ENCODE assay signal across 14 cellular contexts in the genomic region with DNA sequence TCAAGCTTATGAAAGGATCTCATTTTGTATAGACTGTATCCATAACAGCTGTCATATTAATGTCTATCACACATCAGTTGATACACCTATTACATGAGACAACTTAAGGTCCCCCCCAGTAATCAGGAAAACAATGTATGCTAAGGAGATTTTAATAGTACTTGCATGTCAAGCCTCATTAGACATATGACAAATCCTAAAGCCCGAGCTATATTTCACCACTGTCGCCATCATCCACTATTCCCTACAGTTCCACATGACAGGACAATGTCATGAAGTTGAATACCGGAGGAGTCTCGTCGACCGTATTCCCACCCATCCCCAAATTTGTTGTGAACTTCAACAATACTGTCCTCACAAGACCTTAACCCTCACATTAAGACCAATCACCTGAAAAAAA. TPM values are rescaled to one million over a fixed set of nuclear protein-coding genes. Genes with fewer than 3 reads are reported as not detected.
DNase-seq lines count a peak whose midpoint lies in the region; ATAC-seq, FAIRE-seq and TF ChIP-seq lines count a peak whose summit lies in the region.
"Had no signal": no experiment of that assay in that cellular context is flagged by ENCODE, and none has a peak within 500 bp of the region (broad histone marks: within the 10 kb centered on the region; RNA-seq: fewer than 3 reads in every experiment).

No MANE protein-coding gene starts in this region.

- DNase-seq in CD4-positive, CD25-positive, alpha-beta regulatory T cell = no peak
- DNase-seq in HFFc6 (no peak), astrocyte (ENCODE audit: low read depth) (no peak), uterus (no peak), DMS 273 (lab: John Stamatoyannopoulos, UW; ENCODE audit: unreplicated experiment) (no peak), NCI-H146 treated with DMSO at 0.1 percent for 48 hours (lab: John Stamatoyannopoulos, UW; ENCODE audit: unreplicated experiment) (no peak)
- no peak for DNase-seq in naive thymus-derived CD4-positive, alpha-beta T cell
- DNase-seq in effector memory CD4-positive, alpha-beta T cell = no peak
- DNase-seq: DMS79 treated with DMSO at 0.1 percent for 48 hours, foreskin fibroblast, mesenchymal stem cell, NCI-H524 treated with DMSO at 0.1 percent for 48 hours, small intestine had no signal

- peaks cover 48% of the 10 kb centered on the region for H3K79me2 ChIP-seq in astrocyte (ENCODE audit: insufficient read depth, low read length)

- H4K20me1 ChIP-seq in astrocyte (ENCODE audit: insufficient read depth, low read length) = peaks cover 65% of the 10 kb centered on the region

- H3K27me3 ChIP-seq in CD4-positive, CD25-positive, alpha-beta regulatory T cell (ENCODE audit: control insufficient read depth, insufficient read depth, low read length) = no peaks in the 10 kb centered on the region
- H3K27me3 ChIP-seq in astrocyte (ENCODE audit: insufficient read depth, low read length) (no peaks in the 10 kb centered on the region), uterus (no peaks in the 10 kb centered on the region)
- H3K27me3 ChIP-seq in naive thymus-derived CD4-positive, alpha-beta T cell (ENCODE audit: control insufficient read depth in 2 of 2, insufficient read depth in 2 of 2, low read length in 2 of 2) = no peaks in the 10 kb centered on the region
- H3K27me3 ChIP-seq in effector memory CD4-positive, alpha-beta T cell (replicated peaks; ENCODE audit: control insufficient read depth, insufficient read depth, low read length, poor library complexity, severe bottlenecking) = no peaks in the 10 kb centered on the region

- TF ChIP-seq POLR2A in uterus (IDR thresholded peaks at IDR 0.05) = no peak

- FAIRE-seq in astrocyte (lab: Jason Lieb, UNC) = no peak
- FAIRE-seq: bronchial epithelial cell, small intestine had no signal

- no peak overlapping the region for H3K4me3 ChIP-seq in CD4-positive, CD25-positive, alpha-beta regulatory T cell (ENCODE audit: low read depth, low read length)
- peak overlapping the region; percentile 45 for H3K4me3 ChIP-seq in astrocyte (ENCODE audit: insufficient read depth, low read depth, low read length)
- H3K4me3 ChIP-seq in naive thymus-derived CD4-positive, alpha-beta T cell (ENCODE audit: low read length) = no peak overlapping the region
- no peak overlapping the region for H3K4me3 ChIP-seq in uterus
- H3K4me3 ChIP-seq in effector memory CD4-positive, alpha-beta T cell (ENCODE audit: insufficient read depth, low read depth, low read length, poor library complexity, severe bottlenecking) = no peak overlapping the region

- no peak for ATAC-seq in CD4-positive, CD25-positive, alpha-beta regulatory T cell (ENCODE audit: low read depth in 2 of 2)
- ATAC-seq in naive thymus-derived CD4-positive, alpha-beta T cell = no peak

- no peaks in the 10 kb centered on the region for H3K9me3 Mint-ChIP-seq in CD4-positive, CD25-positive, alpha-beta regulatory T cell
- no peaks in the 10 kb centered on the region for H3K9me3 Mint-ChIP-seq in HFFc6
- H3K9me3 Mint-ChIP-seq in astrocyte (ENCODE audit: unreplicated experiment) = no peaks in the 10 kb centered on the region
- H3K9me3 Mint-ChIP-seq in naive thymus-derived CD4-positive, alpha-beta T cell = peaks cover 0 to 2% (median 0%) of the 10 kb centered on the region in 11 donors

- POLR2A ChIA-PET in naive thymus-derived CD4-positive, alpha-beta T cell (lab: Charles Lee) = interaction anchor here (1.5 to 7.6 kb wide), 2 partner anchors 14 to 31 kb away, joined by 3 to 139 read pairs; a partner anchor contains a TSS

- H3K4me2 ChIP-seq in astrocyte (ENCODE audit: low read length) = peak overlapping the region; percentile 90

- intact Hi-C loops in naive thymus-derived CD4-positive, alpha-beta T cell (cut with micrococcal nuclease) = loop anchor here in 1 of 2 donors (5.0 kb wide), 1 partner anchor 48 kb away; no protein-coding TSS in a partner anchor
- intact Hi-C loops in uterus (cut with DNase I; ENCODE audit: low total_unique reads) = no loop called here

- H3K27ac Mint-ChIP-seq in CD4-positive, CD25-positive, alpha-beta regulatory T cell = peak overlapping the region in 2 of 3 donors; percentile 54 to 55
- H3K27ac Mint-ChIP-seq in HFFc6 (peak overlapping the region; percentile 8; the same call in 1 of the 2 replicates), astrocyte (ENCODE audit: unreplicated experiment) (no peak overlapping the region)
- H3K27ac Mint-ChIP-seq in naive thymus-derived CD4-positive, alpha-beta T cell = peak overlapping the region in 7 of 9 donors; percentile 29 to 86 (median 71)

- H3K27ac ChIP-seq in CD4-positive, CD25-positive, alpha-beta regulatory T cell (ENCODE audit: insufficient read depth, low read length, poor library complexity, severe bottlenecking) = no peak overlapping the region
- no peak overlapping the region for H3K27ac ChIP-seq in astrocyte (ENCODE audit: low read depth, low read length)
- no peak overlapping the region for H3K27ac ChIP-seq in naive thymus-derived CD4-positive, alpha-beta T cell (ENCODE audit: low read depth, low read length)
- no peak overlapping the region for H3K27ac ChIP-seq in uterus
- no peak overlapping the region for H3K27ac ChIP-seq in effector memory CD4-positive, alpha-beta T cell (ENCODE audit: insufficient read depth, low read length, poor library complexity, severe bottlenecking)

- H3K36me3 ChIP-seq in CD4-positive, CD25-positive, alpha-beta regulatory T cell (ENCODE audit: control insufficient read depth, insufficient read depth, low read length) = peaks cover 40% of the 10 kb centered on the region
- H3K36me3 ChIP-seq in astrocyte (ENCODE audit: insufficient read depth, low read length) (peaks cover 48% of the 10 kb centered on the region), uterus (no peaks in the 10 kb centered on the region)
- H3K36me3 ChIP-seq in naive thymus-derived CD4-positive, alpha-beta T cell (ENCODE audit: control insufficient read depth in 2 of 3, insufficient read depth in 3 of 3, low read length in 3 of 3) = peaks cover 5 to 34% (median 12%) of the 10 kb centered on the region in 3 experiments
- H3K36me3 ChIP-seq in effector memory CD4-positive, alpha-beta T cell (ENCODE audit: control insufficient read depth, insufficient read depth, low read length) = peaks cover 21% of the 10 kb centered on the region

- peaks cover 36% of the 10 kb centered on the region for H3K36me3 Mint-ChIP-seq in CD4-positive, CD25-positive, alpha-beta regulatory T cell
- peaks cover 49% of the 10 kb centered on the region for H3K36me3 Mint-ChIP-seq in HFFc6 (ENCODE audit: low read depth)
- peaks cover 14% of the 10 kb centered on the region for H3K36me3 Mint-ChIP-seq in astrocyte (ENCODE audit: low read depth, unreplicated experiment)
- H3K36me3 Mint-ChIP-seq in naive thymus-derived CD4-positive, alpha-beta T cell = peaks cover 16 to 42% (median 33%) of the 10 kb centered on the region in 5 donors

- peaks cover 35% of the 10 kb centered on the region for H3K4me1 ChIP-seq in CD4-positive, CD25-positive, alpha-beta regulatory T cell (ENCODE audit: control insufficient read depth, insufficient read depth, low read length, poor library complexity, severe bottlenecking)
- peaks cover 20% of the 10 kb centered on the region for H3K4me1 ChIP-seq in astrocyte (ENCODE audit: insufficient read depth, low read length)
- peaks cover 20 to 25% of the 10 kb centered on the region in 2 donors for H3K4me1 ChIP-seq in naive thymus-derived CD4-positive, alpha-beta T cell (ENCODE audit: control insufficient read depth in 2 of 2, insufficient read depth in 2 of 2, low read length in 2 of 2)
- peaks cover 0 to 13% of the 10 kb centered on the region in 2 donors for H3K4me1 ChIP-seq in uterus
- H3K4me1 ChIP-seq in effector memory CD4-positive, alpha-beta T cell (ENCODE audit: control insufficient read depth, insufficient read depth, low read length, poor library complexity, severe bottlenecking) = peaks cover 12% of the 10 kb centered on the region

- H2AFZ ChIP-seq in astrocyte (ENCODE audit: low read depth, low read length) = no peak overlapping the region

- peaks cover 7% of the 10 kb centered on the region for H3K27me3 Mint-ChIP-seq in CD4-positive, CD25-positive, alpha-beta regulatory T cell
- H3K27me3 Mint-ChIP-seq in HFFc6 (ENCODE audit: insufficient read depth) (peaks cover 4% of the 10 kb centered on the region; the same call in 1 of the 2 replicates), astrocyte (ENCODE audit: low read depth, unreplicated experiment) (no peaks in the 10 kb centered on the region)
- no peaks in the 10 kb centered on the region for H3K27me3 Mint-ChIP-seq in naive thymus-derived CD4-positive, alpha-beta T cell

- TF ChIP-seq CTCF in HFFc6 (IDR thresholded peaks at IDR 0.05) (no peak), astrocyte (IDR thresholded peaks at IDR 0.05; ENCODE audit: insufficient read depth, low read depth, low read length) (no peak), uterus (IDR thresholded peaks at IDR 0.05) (no peak)

- H3K4me3 Mint-ChIP-seq in CD4-positive, CD25-positive, alpha-beta regulatory T cell = peak overlapping the region; percentile 52 to 100 (median 76)
- H3K4me3 Mint-ChIP-seq in HFFc6 (peak overlapping the region; percentile 16), astrocyte (ENCODE audit: unreplicated experiment) (peak overlapping the region; percentile 48)
- H3K4me3 Mint-ChIP-seq in naive thymus-derived CD4-positive, alpha-beta T cell = peak overlapping the region in 9 of 10 donors; percentile 17 to 93 (median 50)

- no peaks in the 10 kb centered on the region for H3K9me3 ChIP-seq in CD4-positive, CD25-positive, alpha-beta regulatory T cell (ENCODE audit: control insufficient read depth in 2 of 2, low read length in 2 of 2)
- H3K9me3 ChIP-seq in astrocyte (ENCODE audit: insufficient read depth, low read depth, low read length) (no peaks in the 10 kb centered on the region), uterus (no peaks in the 10 kb centered on the region)
- no peaks in the 10 kb centered on the region for H3K9me3 ChIP-seq in naive thymus-derived CD4-positive, alpha-beta T cell (ENCODE audit: control insufficient read depth in 2 of 3, low read length in 3 of 3)
- no peaks in the 10 kb centered on the region for H3K9me3 ChIP-seq in effector memory CD4-positive, alpha-beta T cell (ENCODE audit: control insufficient read depth, low read length)

- CTCF ChIA-PET in naive thymus-derived CD4-positive, alpha-beta T cell (lab: Charles Lee) = interaction anchor here (0.8 kb wide), 1 partner anchor 42 kb away, joined by 4 read pairs; no protein-coding TSS in a partner anchor

- peaks cover 31 to 50% (median 39%) of the 10 kb centered on the region in 4 donors for H3K4me1 Mint-ChIP-seq in CD4-positive, CD25-positive, alpha-beta regulatory T cell
- H3K4me1 Mint-ChIP-seq in HFFc6 (ENCODE audit: low read depth) (peaks cover 29% of the 10 kb centered on the region), astrocyte (ENCODE audit: low read depth, unreplicated experiment) (peaks cover 15% of the 10 kb centered on the region)
- H3K4me1 Mint-ChIP-seq in naive thymus-derived CD4-positive, alpha-beta T cell = peaks cover 28 to 52% (median 40%) of the 10 kb centered on the region in 7 donors

- H3K9ac ChIP-seq in astrocyte (ENCODE audit: low read length) = peak overlapping the region; percentile 99

RNA-seq across cellular contexts. Expression of a gene that starts 3.4 kb away (rescaled TPM):
- 249 TPM for total RNA-seq in CD4-positive, CD25-positive, alpha-beta regulatory T cell
- polyA plus RNA-seq in CD4-positive, CD25-positive, alpha-beta regulatory T cell = 100 to 1,000 TPM; 168 to 223 (median 182) TPM
- 100 to 1,000 TPM; 177 to 229 (median 202) TPM for total RNA-seq in HFFc6 (2021; fragmentation: NEBNext Ultra II Directional; extraction: Animal tissue kit (Norgen Biotek cat#: 25700))
- total RNA-seq in astrocyte (259 and 272 TPM in 2 replicates), uterus (100 to 1,000 TPM in 2 of 4 donors, 10 to 100 TPM in 2; 87.9 to 222 (median 102) TPM)
- 100 to 1,000 TPM; 198 to 310 (median 262) TPM for total RNA-seq in naive thymus-derived CD4-positive, alpha-beta T cell
- 100 to 1,000 TPM; 198 to 286 TPM for polyA plus RNA-seq in naive thymus-derived CD4-positive, alpha-beta T cell

RNA-seq across cellular contexts. Expression of a gene that starts 32.0 kb away (rescaled TPM):
- 110 TPM for total RNA-seq in CD4-positive, CD25-positive, alpha-beta regulatory T cell
- 10 to 100 TPM; 33.9 to 44.1 (median 41.1) TPM for polyA plus RNA-seq in CD4-positive, CD25-positive, alpha-beta regulatory T cell
- total RNA-seq in HFFc6 (2021; fragmentation: NEBNext Ultra II Directional; extraction: Animal tissue kit (Norgen Biotek cat#: 25700)) = 10 to 100 TPM; 15.0 to 17.7 (median 15.9) TPM
- total RNA-seq in astrocyte = 28.0 and 28.1 TPM in 2 replicates
- total RNA-seq in naive thymus-derived CD4-positive, alpha-beta T cell = 100 to 1,000 TPM in 1 of 5 experiments, 10 to 100 TPM in 4; 41.1 to 108 (median 83.9) TPM
- 10 to 100 TPM; 27.4 to 46.3 TPM for polyA plus RNA-seq in naive thymus-derived CD4-positive, alpha-beta T cell
- total RNA-seq in uterus = 100 to 1,000 TPM in 1 of 4 donors, 10 to 100 TPM in 3; 55.6 to 183 (median 65.4) TPM

Comparison
In these comparisons a context has a peak if more than half of its experiments do, and no peak if none do; other contexts are left out.
1. H3K4me3 Mint-ChIP-seq: peak in every context shown above with its lines; median percentile 76 in CD4-positive, CD25-positive, alpha-beta regulatory T cell; 50 in naive thymus-derived CD4-positive, alpha-beta T cell; 48 in astrocyte; 16 in HFFc6.